Comparison of ENCODE assay signal across 6 cellular contexts in the genomic region with DNA sequence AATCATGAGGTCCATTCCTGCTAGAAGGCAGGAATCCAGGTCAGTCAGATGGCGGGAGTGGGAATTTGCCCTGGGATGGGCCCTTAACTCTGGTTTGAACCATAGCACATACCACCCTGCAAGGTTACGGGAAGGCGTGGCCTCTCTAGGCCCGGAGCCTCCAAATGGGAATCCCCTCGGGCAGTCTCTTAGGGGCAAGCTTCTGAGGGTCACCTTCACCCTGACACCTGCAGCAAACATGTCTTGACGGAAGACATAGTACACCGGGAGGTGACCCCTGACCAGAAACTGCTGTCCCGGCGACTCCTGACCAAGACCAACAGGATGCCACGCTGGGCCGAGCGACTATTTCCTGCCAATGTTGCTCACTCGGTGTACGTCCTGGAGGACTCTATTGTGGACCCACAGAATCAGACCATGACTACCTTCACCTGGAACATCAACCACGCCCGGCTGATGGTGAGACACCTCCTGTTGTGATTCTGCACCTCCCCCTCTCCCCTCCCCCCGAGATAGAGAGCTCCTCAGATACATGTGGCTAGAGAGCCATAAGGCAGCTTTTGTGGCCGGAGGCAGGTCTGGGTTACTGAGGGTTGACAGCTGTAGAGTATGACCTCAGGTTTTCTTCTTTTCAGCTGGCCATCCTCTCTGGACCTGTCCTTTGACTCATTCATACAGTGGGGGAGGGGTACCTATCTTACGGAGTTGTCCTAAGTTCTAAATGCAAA.
DNase-seq lines count a peak whose midpoint lies in the region; ATAC-seq and TF ChIP-seq lines count a peak whose summit lies in the region.

No MANE protein-coding gene starts in this region.

- DNase-seq in GM10266 (ENCODE audit: extremely low spot score) (peak; percentile 67), SW480 (ENCODE audit: low spot score) (peak; percentile 47), kidney tubule cell (ENCODE audit: low spot score) (peak; percentile 61), NCI-H226 (no peak), NCI-H774 (lab: John Stamatoyannopoulos, UW) (no peak)

- TF ChIP-seq CTCF in GM10266 (IDR thresholded peaks at IDR 0.05; ENCODE audit: control insufficient read depth, insufficient read depth, low read depth, missing control alignments), result no peak

- ATAC-seq in HG03469 (IDR thresholded peaks at IDR 0.05; ENCODE audit: unreplicated experiment), result no peak

Comparison
In these comparisons a context has a peak if more than half of its experiments do, and no peak if none do; other contexts are left out.
1. DNase-seq: peak in GM10266 (single experiment), SW480 (single experiment) and kidney tubule cell (single experiment); none in NCI-H226 (single experiment) and NCI-H774 (single experiment).